Comparison of ENCODE assay signal across 10 cellular contexts in the genomic region with DNA sequence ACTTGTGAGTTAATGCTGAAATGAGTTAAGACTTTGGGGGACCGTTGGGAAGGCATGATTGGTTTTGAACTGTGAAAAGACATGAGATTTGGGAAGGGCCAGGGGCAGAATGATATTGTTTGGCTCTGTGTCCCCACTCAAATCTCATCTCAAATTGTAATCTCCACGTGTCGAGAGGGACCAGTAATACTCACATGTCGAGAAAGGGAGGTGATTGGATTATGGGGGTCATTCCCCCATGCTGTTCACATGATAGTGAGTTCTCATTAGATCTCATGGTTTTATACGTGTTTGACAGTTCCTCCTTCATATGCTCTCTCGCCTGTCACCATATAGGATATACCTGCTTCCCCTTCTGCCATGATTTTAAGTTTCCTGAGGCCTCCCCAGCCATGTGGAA. TPM values are rescaled to one million over a fixed set of nuclear protein-coding genes. Genes with fewer than 3 reads are reported as not detected.
"Had no signal": no experiment of that assay in that cellular context is flagged by ENCODE, and none has a peak within 500 bp of the region (broad histone marks: within the 10 kb centered on the region; RNA-seq: fewer than 3 reads in every experiment).

No MANE protein-coding gene starts in this region.

RNA-seq across cellular contexts. Expression of gene HTR1F, which starts 21.0 kb away (rescaled TPM):
- total RNA-seq: hepatocyte, kidney epithelial cell, left lobe of liver, lung microvascular endothelial cell, mammary epithelial cell, mesothelial cell of epicardium, myocyte had no signal
- polyA plus RNA-seq: hepatocyte; keratinocyte; liver; mammary epithelial cell; naive thymus-derived CD4-positive, alpha-beta T cell had no signal
